In the genomic region with DNA sequence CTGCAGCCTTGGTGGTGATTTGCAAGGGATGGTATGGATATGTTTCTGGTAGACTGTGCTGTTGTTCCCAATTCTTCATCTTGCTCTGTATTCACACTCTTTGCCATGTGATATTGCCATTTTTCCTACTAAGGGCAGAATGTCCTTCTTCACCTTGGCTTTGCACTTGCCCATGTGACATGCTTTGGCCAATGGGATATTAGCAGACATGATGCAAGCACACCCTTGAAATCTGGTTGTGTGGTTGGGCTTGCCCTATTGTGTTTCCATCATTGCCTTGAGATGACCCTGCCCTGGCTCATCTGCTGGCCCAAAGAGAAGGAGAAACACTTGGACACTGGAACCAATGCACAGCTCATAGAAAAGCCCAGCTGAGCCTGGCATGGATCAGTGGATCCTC, we compare ENCODE assay signal across 20 cellular contexts. TPM values are rescaled to one million over a fixed set of nuclear protein-coding genes. Genes with fewer than 3 reads are reported as not detected.
DNase-seq lines count a peak whose midpoint lies in the region; ATAC-seq, FAIRE-seq and TF ChIP-seq lines count a peak whose summit lies in the region.
"Had no signal": no experiment of that assay in that cellular context is flagged by ENCODE, and none has a peak within 500 bp of the region (broad histone marks: within the 10 kb centered on the region; RNA-seq: fewer than 3 reads in every experiment).

No MANE protein-coding gene starts in this region.

- H2AFZ ChIP-seq in H1 (ENCODE audit: low read length): no peak overlapping the region
- H2AFZ ChIP-seq: GM23248 had no signal

- FAIRE-seq in H1 (lab: Jason Lieb, UNC) (peak; percentile 24), urothelium cell line (lab: Jason Lieb, UNC) (peak; percentile 40)
- FAIRE-seq: D721Med, GM12892, GM19239 had no signal

- H3K27me3 ChIP-seq in MG63: no peaks in the 10 kb centered on the region
- no peaks in the 10 kb centered on the region; a peak in 1 of 7 replicates for H3K27me3 ChIP-seq in H1 (replicated peaks in 1 of 4; ENCODE audit: control insufficient read depth in 3 of 4, extremely low read depth in 1 of 4, insufficient read depth in 3 of 4, low read length in 3 of 4)

- H3K4ac ChIP-seq in H1 (replicated peaks; ENCODE audit: insufficient read length, low read depth, low read length): no peak overlapping the region

- no peak overlapping the region for H3K9ac ChIP-seq in H1 (replicated peaks in 1 of 4; ENCODE audit: extremely low read depth in 1 of 4, low read depth in 3 of 4, low read length in 3 of 4)
- H3K9ac ChIP-seq: GM23248 had no signal

- H2BK12ac ChIP-seq in H1 (ENCODE audit: low read depth, low read length): no peak overlapping the region

- H4K8ac ChIP-seq in H1 (ENCODE audit: extremely low read depth, insufficient read depth, low read length): no peak overlapping the region

- no peak overlapping the region for H2AK5ac ChIP-seq in H1 (ENCODE audit: low read depth, low read length)

- peak overlapping the region; percentile 73; the same call in 1 of the 2 replicates for H2BK15ac ChIP-seq in H1 (ENCODE audit: low read length)

- no peaks in the 10 kb centered on the region for H3K79me1 ChIP-seq in H1 (ENCODE audit: low read depth, low read length)

- H3K27ac ChIP-seq in HEK293 (ENCODE audit: extremely low read depth, low read depth, low read length) (no peak overlapping the region), H1 (ENCODE audit: low read depth, low read length) (no peak overlapping the region)
- H3K27ac ChIP-seq: GM23248 had no signal

- H2BK5ac ChIP-seq in H1 (ENCODE audit: low read depth, low read length): no peak overlapping the region

- no peak overlapping the region for H3K4me2 ChIP-seq in H1 (ENCODE audit: insufficient read depth in 1 of 2, low read depth in 2 of 2, low read length in 2 of 2)

- no peak overlapping the region for H2BK120ac ChIP-seq in H1 (replicated peaks; ENCODE audit: low read depth, low read length)

- no peak overlapping the region for H3K18ac ChIP-seq in H1 (ENCODE audit: extremely low read depth, low read length)

- H4K5ac ChIP-seq in H1 (ENCODE audit: insufficient read length, low read depth, low read length): no peak overlapping the region

- TF ChIP-seq EP300 in H1 (IDR thresholded peaks at IDR 0.05; ENCODE audit: borderline replicate concordance in 1 of 2, low read depth in 2 of 2, low read length in 2 of 2): no peak

- no peak overlapping the region for H3K14ac ChIP-seq in H1 (ENCODE audit: insufficient read length)

- ATAC-seq in esophagus mucosa: no peak
- ATAC-seq: HCT116 had no signal

- CTCF ChIA-PET in HEK293 (lab: Yijun Ruan, JAX): no interaction called here
- CTCF ChIA-PET in H1 (lab: Charles Lee; ENCODE audit: partially characterized antibody): interaction anchor here (0.6 kb wide), 2 partner anchors 274 to 1175 kb away, joined by 3 read pairs; no protein-coding TSS in a partner anchor

- H3K36me3 ChIP-seq in HEK293 (ENCODE audit: control insufficient read depth in 2 of 2, insufficient read depth in 1 of 2, low read length in 2 of 2) (no peaks in the 10 kb centered on the region), MG63 (no peaks in the 10 kb centered on the region), H1 (ENCODE audit: control insufficient read depth in 2 of 4, insufficient read depth in 4 of 4, low read length in 3 of 4) (no peaks in the 10 kb centered on the region)

- no peak for TF ChIP-seq RAD21 in H1 (IDR thresholded peaks at IDR 0.05 in 1 of 2, conservative IDR thresholded peaks at IDR 0.05 in 1 of 2; ENCODE audit: low read depth in 2 of 2, low read length in 2 of 2)

- H3K4me1 ChIP-seq in HEK293 (ENCODE audit: control insufficient read depth, insufficient read depth, low read length) (no peaks in the 10 kb centered on the region), H1 (replicated peaks in 1 of 4; ENCODE audit: control insufficient read depth in 3 of 4, insufficient read depth in 4 of 4, low read length in 3 of 4) (no peaks in the 10 kb centered on the region; a peak in 1 of 7 replicates)

- POLR2A ChIA-PET in HEK293 (lab: Yijun Ruan, JAX): no interaction called here
- POLR2A ChIA-PET in H1 (lab: Charles Lee; ENCODE audit: partially characterized antibody): interaction anchor here (0.6 kb wide), 1 partner anchor 1001 kb away, joined by 4 read pairs; no protein-coding TSS in a partner anchor

- H4K20me1 ChIP-seq in H1 (replicated peaks in 1 of 2; ENCODE audit: control insufficient read depth in 1 of 2, insufficient read depth in 2 of 2, low read length in 2 of 2): no peaks in the 10 kb centered on the region

- H3K9me3 ChIP-seq in HEK293 (ENCODE audit: control insufficient read depth, insufficient read depth, low read depth, low read length) (no peaks in the 10 kb centered on the region), MG63 (0 out of 2 replicates have a peak, but pooled peaks cover 3% of the 10 kb centered on the region), H1 (ENCODE audit: insufficient read depth in 2 of 2, low read depth in 1 of 2, low read length in 1 of 2) (peaks cover 5 to 9% of the 10 kb centered on the region in 2 experiments; a peak in 2 of 4 replicates)

- no peak overlapping the region for H4K91ac ChIP-seq in H1 (replicated peaks; ENCODE audit: insufficient read length, low read length)

- DNase-seq in MG63: peak; percentile 43
- no peak for DNase-seq in H1 (ENCODE audit: low read depth in 1 of 2, low spot score in 2 of 2)
- DNase-seq in urothelium cell line (ENCODE audit: low spot score): no peak
- no peak for DNase-seq in HUDEP-2 (lab: John Stamatoyannopoulos, UW; ENCODE audit: unreplicated experiment in 76 of 76)
- DNase-seq in stimulated activated CD4-positive, alpha-beta T cell treated with anti-CD3 and anti-CD28 coated beads, Interleukin-1b, Interleukin-23, amount 100 ng/mL, for 48 hours: no peak
- no peak for DNase-seq in DMS 273 treated with DMSO at 0.1 percent for 48 hours (lab: John Stamatoyannopoulos, UW)
- DNase-seq: CD4-positive, alpha-beta T cell; CD8-positive, alpha-beta memory T cell; DMS53; DMS79 treated with DMSO at 0.1 percent for 48 hours; GF-D8; GM23248; H9 had no signal

- H3K23me2 ChIP-seq in H1 (ENCODE audit: low read depth, low read length): no peaks in the 10 kb centered on the region

- H3K4me3 ChIP-seq in HEK293 (ENCODE audit: low read depth, low read length) (no peak overlapping the region), MG63 (no peak overlapping the region), H1 (ENCODE audit: extremely low read depth in 1 of 4, insufficient read depth in 2 of 4, low read depth in 3 of 4, low read length in 4 of 4) (no peak overlapping the region)
- H3K4me3 ChIP-seq: GM23248 had no signal

- TF ChIP-seq CTCF in HEK293 (tag by site-specific recombination; IDR thresholded peaks at IDR 0.05) (no peak), H1 (IDR thresholded peaks at IDR 0.05; ENCODE audit: control extremely low read depth in 1 of 3, insufficient read depth in 1 of 3, low read depth in 1 of 3, low read length in 3 of 3) (no peak)

- H3K79me2 ChIP-seq in H1 (ENCODE audit: control insufficient read depth in 1 of 2, insufficient read depth in 2 of 2, low read length in 2 of 2): no peaks in the 10 kb centered on the region

- no peak for TF ChIP-seq POLR2A in H1 (IDR thresholded peaks at IDR 0.05; ENCODE audit: control extremely low read depth in 1 of 2, low read depth in 2 of 2, low read length in 2 of 2)

- H2BK20ac ChIP-seq in H1 (ENCODE audit: low read length): 0 out of 2 replicates have a peak overlapping the region, but pooled peaks have one; percentile 82

- no peak overlapping the region for H3K23ac ChIP-seq in H1 (ENCODE audit: insufficient read length)

- no peak overlapping the region for H3K56ac ChIP-seq in H1 (replicated peaks; ENCODE audit: insufficient read length, low read depth, low read length)

TF ChIP-seq in HEK293, 187 proteins besides CTCF, POLR2A, EP300 and RAD21:
- no peak for TF ChIP-seq ZNF433 (tag by site-specific recombination; IDR thresholded peaks at IDR 0.05; ENCODE audit: low read depth)
- TF ChIP-seq, protein P1, sequence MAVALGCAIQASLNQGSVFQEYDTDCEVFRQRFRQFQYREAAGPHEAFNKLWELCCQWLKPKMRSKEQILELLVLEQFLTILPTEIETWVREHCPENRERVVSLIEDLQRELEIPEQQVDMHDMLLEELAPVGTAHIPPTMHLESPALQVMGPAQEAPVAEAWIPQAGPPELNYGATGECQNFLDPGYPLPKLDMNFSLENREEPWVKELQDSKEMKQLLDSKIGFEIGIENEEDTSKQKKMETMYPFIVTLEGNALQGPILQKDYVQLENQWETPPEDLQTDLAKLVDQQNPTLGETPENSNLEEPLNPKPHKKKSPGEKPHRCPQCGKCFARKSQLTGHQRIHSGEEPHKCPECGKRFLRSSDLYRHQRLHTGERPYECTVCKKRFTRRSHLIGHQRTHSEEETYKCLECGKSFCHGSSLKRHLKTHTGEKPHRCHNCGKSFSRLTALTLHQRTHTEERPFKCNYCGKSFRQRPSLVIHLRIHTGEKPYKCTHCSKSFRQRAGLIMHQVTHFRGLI (tag by site-specific recombination; IDR thresholded peaks at IDR 0.05): peak; percentile 68

TF ChIP-seq in H1, 55 proteins besides CTCF, POLR2A, EP300 and RAD21:
- TF ChIP-seq ASH2L (IDR thresholded peaks at IDR 0.05; ENCODE audit: low read length) (no peak), TCF12 (IDR thresholded peaks at IDR 0.05; ENCODE audit: low read depth, low read length) (no peak)

RNA-seq across cellular contexts. Expression of a gene that starts 10.6 kb away (rescaled TPM):
- 0.07 and 0.53 TPM in 2 replicates for total RNA-seq in MG63 (2014; rRNA removed; shearing (Covaris generic); ENCODE audit: low replicate concordance)
- total RNA-seq in H1 (2021; fragmentation: NEBNext Ultra II Directional; extraction: Animal tissue kit (Norgen Biotek cat#: 25700)): 94.3 and 95.9 TPM in 2 replicates
- polyA plus RNA-seq in H1 (2011; rRNA removed): 18.7 and 20.3 TPM in 2 replicates
- 19.2 TPM for polyA plus RNA-seq in H1 (2011; cell fraction: cytosol; rRNA removed)
- 108 TPM for polyA plus RNA-seq in H1 (2011; cell fraction: nucleus; rRNA removed)
- 45.0 to 66.0 TPM (median 51.4 TPM) in 4 replicates for polyA plus RNA-seq in H1 (2012, experiment 1 of 2)
- polyA plus RNA-seq in H1 (2012, experiment 2 of 2): 7.1 TPM
- 52.0 TPM for polyA plus RNA-seq in H1 (2013, experiment 1 of 2)
- polyA plus RNA-seq in H1 (2013, experiment 2 of 2): 51.0 TPM
- polyA minus RNA-seq in H1 (2011; rRNA and poly(A)+ RNA removed): 113 and 191 TPM in 2 replicates
- 34.1 TPM for polyA minus RNA-seq in H1 (2011; cell fraction: cytosol; rRNA and poly(A)+ RNA removed)
- 219 TPM for polyA minus RNA-seq in H1 (2011; cell fraction: nucleus; rRNA and poly(A)+ RNA removed)
- 2.0 TPM for total RNA-seq in esophagus mucosa
- total RNA-seq: CD4-positive, alpha-beta T cell; CD8-positive, alpha-beta memory T cell had no signal
- polyA plus RNA-seq: CD14-positive monocyte; CD8-positive, alpha-beta memory T cell had no signal

Comparison
In these comparisons a context has a peak if more than half of its experiments do, and no peak if none do; other contexts are left out.
1. RNA of a gene that starts 10.6 kb away (total RNA-seq): 94.3 to 95.9 TPM in H1; 2.0 TPM in esophagus mucosa (single experiment) and 0.07 to 0.53 TPM in MG63; every median in the first group is over 10 times any median in the second.